ENCODE assay signal across 7 cellular contexts in the genomic region with DNA sequence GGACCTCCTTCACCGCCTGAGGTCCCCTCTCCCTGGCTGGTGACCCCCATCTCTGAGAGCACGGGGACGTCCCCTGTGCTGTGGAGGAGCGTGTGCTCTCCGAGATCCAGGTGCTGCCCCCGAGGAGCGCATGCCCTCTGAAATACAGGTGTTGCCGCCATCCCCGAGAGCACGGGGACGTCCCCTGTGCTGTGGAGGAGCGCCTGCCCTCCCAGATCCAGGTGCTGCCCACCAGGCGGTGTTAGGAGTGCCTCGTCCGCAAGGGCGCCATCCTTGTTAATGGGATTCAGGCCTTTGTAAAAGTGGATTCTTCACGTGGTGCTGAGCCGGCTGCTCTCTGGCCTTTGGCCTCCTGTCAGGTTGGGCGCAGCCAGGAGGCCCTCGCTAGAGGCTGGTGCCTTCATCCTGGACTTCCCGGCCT. TPM values are rescaled to one million over a fixed set of nuclear protein-coding genes. Genes with fewer than 3 reads are reported as not detected.
DNase-seq lines count a peak whose midpoint lies in the region; ATAC-seq and TF ChIP-seq lines count a peak whose summit lies in the region.

No MANE protein-coding gene starts in this region.

- TF ChIP-seq CTCF in colonic mucosa (IDR thresholded peaks at IDR 0.05) (no peak), psoas muscle (IDR thresholded peaks at IDR 0.05) (no peak)

- H3K27me3 ChIP-seq in colonic mucosa (no peaks in the 10 kb centered on the region), psoas muscle (ENCODE audit: insufficient read depth in 3 of 3, low read length in 2 of 3) (no peaks in the 10 kb centered on the region)

- no peak overlapping the region for H3K27ac ChIP-seq in colonic mucosa
- no peak overlapping the region for H3K27ac ChIP-seq in psoas muscle

- H3K9ac ChIP-seq in colonic mucosa (ENCODE audit: low read depth in 2 of 2, low read length in 2 of 2), result peak overlapping the region; percentile 33 to 46

- 67 to 68% (median 68%) methylated on average over 21 of the region's 21 CpGs for whole genome bisulfite sequencing in psoas muscle, 3 donors

- no peaks in the 10 kb centered on the region for H3K9me3 ChIP-seq in colonic mucosa
- H3K9me3 ChIP-seq in psoas muscle, result no peaks in the 10 kb centered on the region

- no peak overlapping the region for H3K4me3 ChIP-seq in colonic mucosa
- H3K4me3 ChIP-seq in psoas muscle, result peak overlapping the region; percentile 29

- H3K36me3 ChIP-seq in colonic mucosa (no peaks in the 10 kb centered on the region), psoas muscle (ENCODE audit: insufficient read depth in 1 of 2, low read depth in 1 of 2) (peaks cover 0 to 16% of the 10 kb centered on the region in 2 donors)

- ATAC-seq in GM19438 (IDR thresholded peaks at IDR 0.05; ENCODE audit: low read depth, unreplicated experiment), result peak; percentile 20
- peak; percentile 24 for ATAC-seq in HG03095 (IDR thresholded peaks at IDR 0.05; ENCODE audit: unreplicated experiment)
- peak in 1 of 4 donors; percentile 46 for ATAC-seq in psoas muscle

- no peaks in the 10 kb centered on the region for H3K4me1 ChIP-seq in colonic mucosa
- no peaks in the 10 kb centered on the region for H3K4me1 ChIP-seq in psoas muscle

- intact Hi-C loops in colonic mucosa (cut with DNase I) (loop anchor here (2.0 to 10.0 kb wide), 3 partner anchors 64 to 460 kb away; partner anchors contain the start of genes LRCOL1 and P2RX2), psoas muscle (cut with DNase I) (loop anchor here (1.0 to 10.0 kb wide), 4 partner anchors 64 to 460 kb away; partner anchors contain the start of genes LRCOL1 (in 1 of the 2) and P2RX2 (in 1 of the 2))

- DNase-seq in colonic mucosa (no peak), psoas muscle (peak; percentile 9 to 40), OCI-M1 (lab: John Stamatoyannopoulos, UW) (no peak), medulla oblongata (ENCODE audit: extremely low spot score) (no peak)
- DNase-seq in stimulated activated CD4-positive, alpha-beta T cell treated with anti-CD3 and anti-CD28 coated beads, Interleukin-12 subunit alpha, Interleukin-12 subunit beta, amount 100 ng/mL, for 4 hours, result no peak

RNA-seq across cellular contexts. Expression of gene NOC4L, which starts 10.1 kb away (rescaled TPM):
- total RNA-seq in colonic mucosa (10 to 100 TPM; 12.5 to 29.7 TPM), psoas muscle (10 to 100 TPM in 3 of 4 donors, 1 to 10 TPM in 1; 7.9 to 25.7 (median 17.7) TPM)
- 10 to 100 TPM; 28.4 to 36.7 (median 30.8) TPM for polyA plus RNA-seq in psoas muscle

RNA-seq across cellular contexts. Expression of gene DDX51, which starts 10.2 kb away (rescaled TPM):
- total RNA-seq in colonic mucosa (10 to 100 TPM in 1 of 2 donors, 1 to 10 TPM in 1; 9.4 to 22.9 TPM), psoas muscle (10 to 100 TPM in 3 of 4 donors, 1 to 10 TPM in 1; 7.3 to 17.1 (median 11.8) TPM)
- 10 to 100 TPM; 11.7 to 17.0 (median 14.8) TPM for polyA plus RNA-seq in psoas muscle

Comparison
In these comparisons a context has a peak if more than half of its experiments do, and no peak if none do; other contexts are left out.
1. DNase-seq: peak in psoas muscle (2 of 2); none in colonic mucosa (single experiment), OCI-M1 (single experiment), medulla oblongata (single experiment) and stimulated activated CD4-positive, alpha-beta T cell treated with anti-CD3 and anti-CD28 coated beads, Interleukin-12 subunit alpha, Interleukin-12 subunit beta, amount 100 ng/mL, for 4 hours (single experiment).